In genomic region chr2:170817247-170817998, GRCh38 we compare ENCODE assay signal across 9 cellular contexts. TPM values are rescaled to one million over a fixed set of nuclear protein-coding genes. Genes with fewer than 3 reads are reported as not detected.
A peak's percentile ranks its signal among the peaks of the same experiment; 100 is the strongest.
DNase-seq lines count a peak whose midpoint lies in the region; ATAC-seq and TF ChIP-seq lines count a peak whose summit lies in the region.
"Had no signal": no experiment of that assay in that cellular context is flagged by ENCODE, and none has a peak within 500 bp of the region (broad histone marks: within the 10 kb centered on the region; RNA-seq: fewer than 3 reads in every experiment).

No MANE protein-coding gene starts in this region.

- peaks cover 27% of the 10 kb centered on the region for H3K36me3 Mint-ChIP-seq in endothelial cell (ENCODE audit: low read depth, unreplicated experiment)

- H3K27me3 ChIP-seq in neuron (ENCODE audit: insufficient read depth, low read length): peaks cover 92% of the 10 kb centered on the region

- H3K4me3 ChIP-seq in AG10803 (ENCODE audit: low read length) (peak overlapping the region; percentile 72), neuron (ENCODE audit: low read length) (peak overlapping the region; percentile 50)

- H3K4me1 ChIP-seq in neuron (ENCODE audit: insufficient read depth, low read length): peaks cover 23% of the 10 kb centered on the region

- peaks cover 35% of the 10 kb centered on the region for H3K27me3 Mint-ChIP-seq in endothelial cell (ENCODE audit: unreplicated experiment)

- no peaks in the 10 kb centered on the region for H3K36me3 ChIP-seq in neuron (ENCODE audit: insufficient read depth, low read length)
- H3K36me3 ChIP-seq: neutrophil had no signal

- peaks cover 4% of the 10 kb centered on the region for H3K9me3 ChIP-seq in neuron (ENCODE audit: low read length)
- H3K9me3 ChIP-seq: neutrophil had no signal

- DNase-seq in AG10803 (ENCODE audit: low read depth) (peak; percentile 33), GM13976 (ENCODE audit: low spot score) (peak; percentile 51), endothelial cell (ENCODE audit: low spot score) (peak; percentile 38), GDM1 (lab: John Stamatoyannopoulos, UW) (no peak), medulla oblongata (ENCODE audit: extremely low spot score) (no peak), NCI-H1048 (lab: John Stamatoyannopoulos, UW) (no peak)

- peak overlapping the region; percentile 92 for H2AFZ ChIP-seq in neuron (ENCODE audit: low read depth, low read length)

- H3K27ac Mint-ChIP-seq in endothelial cell (ENCODE audit: unreplicated experiment): peak overlapping the region; percentile 46

- TF ChIP-seq CTCF in AG10803 (conservative IDR thresholded peaks at IDR 0.05; ENCODE audit: low read length) (no peak), GM13976 (IDR thresholded peaks at IDR 0.05; ENCODE audit: borderline replicate concordance, control extremely low read depth, extremely low read depth, insufficient read depth, missing control alignments) (no peak), endothelial cell (IDR thresholded peaks at IDR 0.05; ENCODE audit: unreplicated experiment) (no peak)

- in situ Hi-C loops in GM13976 (cut with MboI; ENCODE audit: low sequenced_read_pairs, unreplicated experiment): loop anchor here (10.0 to 25.0 kb wide), 5 partner anchors 103 to 1270 kb away; partner anchors contain the start of genes DLX1 and SP5

- peak overlapping the region; percentile 97 for H3K4me3 Mint-ChIP-seq in endothelial cell (ENCODE audit: unreplicated experiment)

- peak; percentile 23 for ATAC-seq in SK-N-SH treated with all-trans-retinoic acid at 6 μM for 48 hours

- H3K4me1 Mint-ChIP-seq in endothelial cell (ENCODE audit: unreplicated experiment): peaks cover 69% of the 10 kb centered on the region

- H3K9me3 Mint-ChIP-seq in endothelial cell (ENCODE audit: unreplicated experiment): no peaks in the 10 kb centered on the region

TF ChIP-seq in SK-N-SH treated with all-trans-retinoic acid at 6 μM for 48 hours, 23 proteins besides CTCF, POLR2A, EP300 and RAD21:
- TF ChIP-seq PPARA (CRISPR knock-in tag; IDR thresholded peaks at IDR 0.05; ENCODE audit: borderline replicate concordance): no peak
- TF ChIP-seq, protein P1, sequence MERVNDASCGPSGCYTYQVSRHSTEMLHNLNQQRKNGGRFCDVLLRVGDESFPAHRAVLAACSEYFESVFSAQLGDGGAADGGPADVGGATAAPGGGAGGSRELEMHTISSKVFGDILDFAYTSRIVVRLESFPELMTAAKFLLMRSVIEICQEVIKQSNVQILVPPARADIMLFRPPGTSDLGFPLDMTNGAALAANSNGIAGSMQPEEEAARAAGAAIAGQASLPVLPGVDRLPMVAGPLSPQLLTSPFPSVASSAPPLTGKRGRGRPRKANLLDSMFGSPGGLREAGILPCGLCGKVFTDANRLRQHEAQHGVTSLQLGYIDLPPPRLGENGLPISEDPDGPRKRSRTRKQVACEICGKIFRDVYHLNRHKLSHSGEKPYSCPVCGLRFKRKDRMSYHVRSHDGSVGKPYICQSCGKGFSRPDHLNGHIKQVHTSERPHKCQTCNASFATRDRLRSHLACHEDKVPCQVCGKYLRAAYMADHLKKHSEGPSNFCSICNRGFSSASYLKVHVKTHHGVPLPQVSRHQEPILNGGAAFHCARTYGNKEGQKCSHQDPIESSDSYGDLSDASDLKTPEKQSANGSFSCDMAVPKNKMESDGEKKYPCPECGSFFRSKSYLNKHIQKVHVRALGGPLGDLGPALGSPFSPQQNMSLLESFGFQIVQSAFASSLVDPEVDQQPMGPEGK (CRISPR knock-in tag; IDR thresholded peaks at IDR 0.05; ENCODE audit: borderline replicate concordance): no peak
- no peak for TF ChIP-seq BACH2 (CRISPR knock-in tag; IDR thresholded peaks at IDR 0.05; ENCODE audit: borderline replicate concordance)
- no peak for TF ChIP-seq CSRNP3 (CRISPR knock-in tag; IDR thresholded peaks at IDR 0.05)
- no peak for TF ChIP-seq GLIS3 (CRISPR knock-in tag; IDR thresholded peaks at IDR 0.05)
- no peak for TF ChIP-seq TCF4 (CRISPR knock-in tag; IDR thresholded peaks at IDR 0.05; ENCODE audit: borderline replicate concordance)
- no peak for TF ChIP-seq ESRRG (CRISPR knock-in tag; IDR thresholded peaks at IDR 0.05)
- TF ChIP-seq ISL1 (CRISPR knock-in tag; IDR thresholded peaks at IDR 0.05): no peak
- TF ChIP-seq ZNF565 (CRISPR knock-in tag; conservative IDR thresholded peaks at IDR 0.05; ENCODE audit: low read depth): no peak
- TF ChIP-seq ZNF70 (CRISPR knock-in tag; IDR thresholded peaks at IDR 0.05): no peak
- TF ChIP-seq RARB (CRISPR knock-in tag; IDR thresholded peaks at IDR 0.05): no peak
- TF ChIP-seq SNAI2 (CRISPR knock-in tag; IDR thresholded peaks at IDR 0.05): no peak
- TF ChIP-seq, protein P2, sequence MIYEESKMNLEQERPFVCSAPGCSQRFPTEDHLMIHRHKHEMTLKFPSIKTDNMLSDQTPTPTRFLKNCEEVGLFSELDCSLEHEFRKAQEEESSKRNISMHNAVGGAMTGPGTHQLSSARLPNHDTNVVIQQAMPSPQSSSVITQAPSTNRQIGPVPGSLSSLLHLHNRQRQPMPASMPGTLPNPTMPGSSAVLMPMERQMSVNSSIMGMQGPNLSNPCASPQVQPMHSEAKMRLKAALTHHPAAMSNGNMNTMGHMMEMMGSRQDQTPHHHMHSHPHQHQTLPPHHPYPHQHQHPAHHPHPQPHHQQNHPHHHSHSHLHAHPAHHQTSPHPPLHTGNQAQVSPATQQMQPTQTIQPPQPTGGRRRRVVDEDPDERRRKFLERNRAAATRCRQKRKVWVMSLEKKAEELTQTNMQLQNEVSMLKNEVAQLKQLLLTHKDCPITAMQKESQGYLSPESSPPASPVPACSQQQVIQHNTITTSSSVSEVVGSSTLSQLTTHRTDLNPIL (CRISPR knock-in tag; IDR thresholded peaks at IDR 0.05; ENCODE audit: low read depth): no peak
- TF ChIP-seq, protein P3, sequence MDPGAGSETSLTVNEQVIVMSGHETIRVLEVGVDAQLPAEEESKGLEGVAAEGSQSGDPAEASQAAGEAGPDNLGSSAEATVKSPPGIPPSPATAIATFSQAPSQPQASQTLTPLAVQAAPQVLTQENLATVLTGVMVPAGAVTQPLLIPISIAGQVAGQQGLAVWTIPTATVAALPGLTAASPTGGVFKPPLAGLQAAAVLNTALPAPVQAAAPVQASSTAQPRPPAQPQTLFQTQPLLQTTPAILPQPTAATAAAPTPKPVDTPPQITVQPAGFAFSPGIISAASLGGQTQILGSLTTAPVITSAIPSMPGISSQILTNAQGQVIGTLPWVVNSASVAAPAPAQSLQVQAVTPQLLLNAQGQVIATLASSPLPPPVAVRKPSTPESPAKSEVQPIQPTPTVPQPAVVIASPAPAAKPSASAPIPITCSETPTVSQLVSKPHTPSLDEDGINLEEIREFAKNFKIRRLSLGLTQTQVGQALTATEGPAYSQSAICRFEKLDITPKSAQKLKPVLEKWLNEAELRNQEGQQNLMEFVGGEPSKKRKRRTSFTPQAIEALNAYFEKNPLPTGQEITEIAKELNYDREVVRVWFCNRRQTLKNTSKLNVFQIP (CRISPR knock-in tag; IDR thresholded peaks at IDR 0.05; ENCODE audit: borderline replicate concordance, low read depth): no peak
- TF ChIP-seq ZFP3 (CRISPR knock-in tag; IDR thresholded peaks at IDR 0.05): no peak
- no peak for TF ChIP-seq ZFP30 (CRISPR knock-in tag; IDR thresholded peaks at IDR 0.05)
- TF ChIP-seq OSR1 (CRISPR knock-in tag; IDR thresholded peaks at IDR 0.05): no peak
- no peak for TF ChIP-seq TOX (CRISPR knock-in tag; IDR thresholded peaks at IDR 0.05; ENCODE audit: borderline replicate concordance)
- TF ChIP-seq ZC3H10 (CRISPR knock-in tag; IDR thresholded peaks at IDR 0.05): no peak
TF ChIP-seq in SK-N-SH treated with all-trans-retinoic acid at 6 μM for 48 hours: peak in this region for 0.

RNA-seq across cellular contexts. Expression of gene GAD1, which starts 0.7 kb away (rescaled TPM):
- 129 TPM for total RNA-seq in endothelial cell (ENCODE audit: unreplicated experiment)

RNA-seq across cellular contexts. Expression of gene ERICH2, which starts 47.2 kb away (rescaled TPM):
- 1.6 TPM for total RNA-seq in endothelial cell (ENCODE audit: unreplicated experiment)

Comparison
In these comparisons a context has a peak if more than half of its experiments do, and no peak if none do; other contexts are left out.
1. DNase-seq: peak in AG10803 (single experiment), GM13976 (single experiment) and endothelial cell (single experiment); none in GDM1 (single experiment), medulla oblongata (single experiment) and NCI-H1048 (single experiment).